8 cellular contexts compared by ENCODE assay signal in genomic region chr2:94939349-94939748, GRCh38.
"Had no signal": no experiment of that assay in that cellular context is flagged by ENCODE, and none has a peak within 500 bp of the region (broad histone marks: within the 10 kb centered on the region; RNA-seq: fewer than 3 reads in every experiment).

No MANE protein-coding gene starts in this region.

- H3K4me3 ChIP-seq: K562 had no signal

- H3K9ac ChIP-seq: KMS-11 had no signal

- ATAC-seq: HepG2, K562 had no signal

- FAIRE-seq: HepG2, HTR-8/SVneo, K562 had no signal

- H3K27ac ChIP-seq: HL-60, KMS-11 had no signal

- DNase-seq: IMR-90, KBM-7, KG1 had no signal

- H3K4me2 ChIP-seq: KMS-11 had no signal
